8 cellular contexts compared by ENCODE assay signal in genomic region chr6:148441454-148441911, GRCh38.
DNase-seq lines count a peak whose midpoint lies in the region; ATAC-seq and TF ChIP-seq lines count a peak whose summit lies in the region.

No MANE protein-coding gene starts in this region.

- H3K36me3 ChIP-seq in sigmoid colon, result peaks cover 0 to 2% (median 0%) of the 10 kb centered on the region in 4 donors

- TF ChIP-seq CTCF in epithelial cell of esophagus (IDR thresholded peaks at IDR 0.05; ENCODE audit: insufficient read depth, low read depth, low read length, missing control alignments) (no peak), sigmoid colon (IDR thresholded peaks at IDR 0.05) (no peak)

- TF ChIP-seq POLR2A in sigmoid colon (IDR thresholded peaks at IDR 0.05), result no peak
- no peak for TF ChIP-seq POLR2A in erythroblast (IDR thresholded peaks at IDR 0.05; ENCODE audit: low read length)

- peaks cover 0 to 15% (median 14%) of the 10 kb centered on the region in 4 donors for H3K4me1 ChIP-seq in sigmoid colon

- H3K4me3 ChIP-seq in epithelial cell of esophagus (ENCODE audit: low read length), result no peak overlapping the region
- no peak overlapping the region for H3K4me3 ChIP-seq in sigmoid colon

- H3K9me3 ChIP-seq in sigmoid colon, result no peaks in the 10 kb centered on the region

- intact Hi-C loops in sigmoid colon (cut with DNase I), result no loop called here

- no peak for TF ChIP-seq EP300 in sigmoid colon (IDR thresholded peaks at IDR 0.05)

- no peak for ATAC-seq in HG03135 (IDR thresholded peaks at IDR 0.05; ENCODE audit: unreplicated experiment)

- peak overlapping the region; percentile 36 to 73 (median 54) for H3K27ac ChIP-seq in sigmoid colon

- no peaks in the 10 kb centered on the region for H3K27me3 ChIP-seq in sigmoid colon

- DNase-seq in HCEC 1CT (peak; percentile 94), NOMO-1 treated with DMSO at 0.1 percent for 48 hours (lab: John Stamatoyannopoulos, UW; ENCODE audit: unreplicated experiment) (peak; percentile 82), epithelial cell of esophagus (ENCODE audit: low read depth) (peak; percentile 84), sigmoid colon (no peak), erythroblast (lab: John Stamatoyannopoulos, UW) (no peak), NCI-H146 (lab: John Stamatoyannopoulos, UW) (no peak), NCI-H1417 treated with DMSO at 0.1 percent for 48 hours (lab: John Stamatoyannopoulos, UW) (no peak)

- 31 to 58% methylated on average over 4 of the region's 4 CpGs for WGBS in sigmoid colon, 2 donors

Comparison
In these comparisons a context has a peak if more than half of its experiments do, and no peak if none do; other contexts are left out.
1. DNase-seq: peak in HCEC 1CT (single experiment), NOMO-1 treated with DMSO at 0.1 percent for 48 hours (single experiment) and epithelial cell of esophagus (single experiment); none in sigmoid colon (single experiment), erythroblast (0 of 2), NCI-H146 (single experiment) and NCI-H1417 treated with DMSO at 0.1 percent for 48 hours (single experiment).